In the genomic region with DNA sequence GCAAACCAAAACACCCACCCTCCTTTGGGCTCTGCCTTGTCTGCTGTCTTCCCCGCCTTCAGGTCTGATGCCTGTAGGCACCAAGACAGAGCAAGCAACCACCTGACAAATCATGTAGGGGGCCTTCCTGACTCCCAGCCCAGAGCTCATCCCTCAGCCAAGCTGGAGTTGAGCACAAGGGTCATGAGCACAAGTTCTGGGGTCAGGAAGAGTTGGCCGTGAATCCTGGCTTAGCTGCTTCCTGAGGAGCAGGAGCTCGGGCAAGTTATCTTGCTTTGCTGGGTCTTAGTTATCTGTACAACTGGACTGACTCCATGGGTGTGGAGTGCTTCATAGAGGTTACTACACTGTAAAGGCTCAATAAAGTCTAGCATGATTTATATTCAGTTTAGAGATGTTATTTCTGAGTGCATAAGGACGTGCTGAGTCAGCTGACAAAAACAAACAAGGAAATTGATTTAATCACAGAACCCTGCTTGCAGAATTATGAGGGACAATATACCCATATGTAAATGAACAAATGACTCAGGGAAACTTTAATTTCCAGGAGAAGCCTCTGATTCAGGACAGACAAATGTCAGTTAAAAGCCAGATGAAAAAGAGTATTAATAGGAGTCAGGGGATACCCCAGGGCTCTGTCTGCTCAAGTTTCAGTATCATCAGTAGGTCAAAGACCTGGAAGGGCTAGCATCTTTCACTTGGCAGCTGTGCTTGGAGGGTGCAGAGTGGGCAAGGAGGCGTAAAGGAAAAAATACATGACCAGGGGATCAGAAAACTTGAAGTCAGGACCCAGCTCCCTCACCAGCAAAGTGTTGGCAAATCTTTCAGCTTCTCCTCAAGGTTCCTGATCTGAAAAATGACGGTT, we compare ENCODE assay signal across 8 cellular contexts. TPM values are rescaled to one million over a fixed set of nuclear protein-coding genes. Genes with fewer than 3 reads are reported as not detected.
DNase-seq lines count a peak whose midpoint lies in the region; ATAC-seq, FAIRE-seq and TF ChIP-seq lines count a peak whose summit lies in the region.

No MANE protein-coding gene starts in this region.

- WGBS in pancreas, 2 donors, result 66% methylated on average over 6 of the region's 6 CpGs

- H3K4me1 ChIP-seq in Loucy (ENCODE audit: insufficient read depth, low read length, poor library complexity, severe bottlenecking) (peaks cover 77% of the 10 kb centered on the region), pancreas (peaks cover 0 to 5% (median 0%) of the 10 kb centered on the region in 3 donors), Caco-2 (peaks cover under 1% of the 10 kb centered on the region; the same call in 1 of the 2 replicates)

- H3K27ac Mint-ChIP-seq in Caco-2 (ENCODE audit: unreplicated experiment), result no peak overlapping the region

- CTCF ChIA-PET in Caco-2 (lab: Charles Lee), result interaction anchor here (0.6 to 1.1 kb wide), 2 partner anchors 24 to 1499 kb away, joined by 3 read pairs; no protein-coding TSS in a partner anchor

- no peaks in the 10 kb centered on the region for H3K27me3 ChIP-seq in Loucy (ENCODE audit: insufficient read depth, low read length, poor library complexity, severe bottlenecking)
- H3K27me3 ChIP-seq in dorsolateral prefrontal cortex, result no peaks in the 10 kb centered on the region
- H3K27me3 ChIP-seq in pancreas, result no peaks in the 10 kb centered on the region
- H3K27me3 ChIP-seq in Caco-2 (replicated peaks; ENCODE audit: control insufficient read depth, insufficient read depth, low read length), result no peaks in the 10 kb centered on the region

- peak in 3 of 4 donors; percentile 20 to 42 (median 37) for ATAC-seq in pancreas
- ATAC-seq in HG03196 (IDR thresholded peaks at IDR 0.05; ENCODE audit: unreplicated experiment), result no peak

- POLR2A ChIA-PET in Caco-2 (lab: Charles Lee), result no interaction called here

- peaks cover 14% of the 10 kb centered on the region; the same call in 1 of the 2 replicates for H3K36me3 ChIP-seq in Loucy (ENCODE audit: insufficient read depth, low read length)
- peaks cover 0 to 25% (median 3%) of the 10 kb centered on the region in 3 donors for H3K36me3 ChIP-seq in pancreas
- H3K36me3 ChIP-seq in Caco-2 (ENCODE audit: control insufficient read depth, insufficient read depth, low read length), result peaks cover 5% of the 10 kb centered on the region

- H3K27ac ChIP-seq in dorsolateral prefrontal cortex (peak overlapping the region in 37 of 59 donors; percentile 0 to 72 (median 34)), pancreas (peak overlapping the region in 1 of 4 donors; percentile 8)

- H3F3A ChIP-seq in Loucy (ENCODE audit: low read depth), result peaks cover 24% of the 10 kb centered on the region

- peak overlapping the region; percentile 93 for H3K4me2 ChIP-seq in Loucy (ENCODE audit: low read depth, low read length, poor library complexity, severe bottlenecking)

- peak; percentile 71 for DNase-seq in ELR (ENCODE audit: low read depth)
- DNase-seq in dorsolateral prefrontal cortex, result no peak
- no peak for DNase-seq in pancreas
- no peak for DNase-seq in Caco-2
- DNase-seq in putamen (ENCODE audit: low spot score), result no peak
- no peak for DNase-seq in NCI-H1048 (lab: John Stamatoyannopoulos, UW)

- H3K79me2 ChIP-seq in Loucy (ENCODE audit: insufficient read depth, low read length), result no peaks in the 10 kb centered on the region

- H3K4me3 ChIP-seq in Loucy (ENCODE audit: low read length, poor library complexity, severe bottlenecking), result peak overlapping the region; percentile 60
- no peak overlapping the region for H3K4me3 ChIP-seq in dorsolateral prefrontal cortex
- no peak overlapping the region for H3K4me3 ChIP-seq in pancreas
- H3K4me3 ChIP-seq in Caco-2 (ENCODE audit: low read depth, low read length), result no peak overlapping the region

- H3K9me3 Mint-ChIP-seq in Caco-2 (ENCODE audit: unreplicated experiment), result no peaks in the 10 kb centered on the region

- peak; percentile 43 for FAIRE-seq in pancreas (lab: Jason Lieb, UNC)

- H3K9me3 ChIP-seq in Loucy (ENCODE audit: insufficient read depth, low read depth, low read length), result no peaks in the 10 kb centered on the region
- H3K9me3 ChIP-seq in pancreas, result no peaks in the 10 kb centered on the region
- H3K9me3 ChIP-seq in Caco-2, result no peaks in the 10 kb centered on the region

- no peaks in the 10 kb centered on the region for H4K20me1 ChIP-seq in Loucy (ENCODE audit: insufficient read depth, low read length, poor library complexity, severe bottlenecking)

- no TSS peak for BruUV-seq in Caco-2 (replicated peaks; lab: Mats Ljungman, UMichigan)

- H3K4me1 Mint-ChIP-seq in Caco-2 (ENCODE audit: low read depth, unreplicated experiment), result peaks cover 10% of the 10 kb centered on the region

- H3K9me2 ChIP-seq in Loucy (replicated peaks; ENCODE audit: low read depth, low read length), result no peaks in the 10 kb centered on the region

- H3K4me3 Mint-ChIP-seq in Caco-2 (ENCODE audit: unreplicated experiment), result no peak overlapping the region

- intact Hi-C loops in dorsolateral prefrontal cortex (cut with DNase I), result no loop called here
- intact Hi-C loops in pancreas (cut with DNase I), result no loop called here
- intact Hi-C loops in Caco-2 (cut with micrococcal nuclease; ENCODE audit: unreplicated experiment), result no loop called here

- H3K27me3 Mint-ChIP-seq in Caco-2 (ENCODE audit: insufficient read depth, unreplicated experiment), result no peaks in the 10 kb centered on the region

- TF ChIP-seq CTCF in Loucy (conservative IDR thresholded peaks at IDR 0.05; ENCODE audit: low read length) (no peak), dorsolateral prefrontal cortex (IDR thresholded peaks at IDR 0.05 in 54 of 56, conservative IDR thresholded peaks at IDR 0.05 in 2 of 56; ENCODE audit: low read depth in 1 of 56, partially characterized antibody in 56 of 56) (no peak), pancreas (IDR thresholded peaks at IDR 0.05) (no peak), Caco-2 (IDR thresholded peaks at IDR 0.05; ENCODE audit: insufficient read depth in 1 of 2, low read depth in 1 of 2, low read length in 1 of 2, severe bottlenecking in 1 of 2, unreplicated experiment in 1 of 2) (no peak)

- no peak overlapping the region for H2AFZ ChIP-seq in Loucy (ENCODE audit: low read length)

- H3K36me3 Mint-ChIP-seq in Caco-2 (ENCODE audit: insufficient read depth, unreplicated experiment), result peaks cover 41% of the 10 kb centered on the region

- H3K9ac ChIP-seq in Loucy (ENCODE audit: low read depth, low read length, poor library complexity, severe bottlenecking), result peak overlapping the region; percentile 85

RNA-seq across cellular contexts. Expression of gene APOA1, which starts 15.1 kb away (rescaled TPM):
- total RNA-seq in dorsolateral prefrontal cortex, result 1 to 10 TPM in 16 of 120 experiments, under 1 TPM in 53, not detected in 51; 0.32 to 2.2 (median 0.72) TPM
- 1 to 10 TPM in 1 of 6 donors, under 1 TPM in 2, not detected in 3; 0.16 to 5.2 (median 0.22) TPM for total RNA-seq in pancreas
- polyA plus RNA-seq in pancreas, result 1 to 10 TPM; 1.0 to 3.5 TPM
- total RNA-seq in Caco-2 (2022), result 872 and 913 TPM in 2 replicates

RNA-seq across cellular contexts. Expression of gene APOC3, which starts 22.8 kb away (rescaled TPM):
- not detected for total RNA-seq in dorsolateral prefrontal cortex
- total RNA-seq in pancreas, result 1 to 10 TPM in 1 of 6 donors, not detected in 5; 3.7 TPM
- polyA plus RNA-seq in pancreas, result 1 to 10 TPM in 1 of 2 donors, not detected in 1; 2.9 TPM
- 103 and 128 TPM in 2 replicates for total RNA-seq in Caco-2 (2022)

RNA-seq across cellular contexts. Expression of gene APOA4, which starts 29.4 kb away (rescaled TPM):
- total RNA-seq in dorsolateral prefrontal cortex (not detected), pancreas (not detected), Caco-2 (2022) (1.8 and 3.3 TPM in 2 replicates)
- under 1 TPM in 1 of 2 donors, not detected in 1; 0.33 TPM for polyA plus RNA-seq in pancreas

Comparison
In these comparisons a context has a peak if more than half of its experiments do, and no peak if none do; other contexts are left out.
1. RNA of gene APOA1, which starts 15.1 kb away (total RNA-seq): 872 to 913 TPM in Caco-2; 0.32 to 2.2 TPM in dorsolateral prefrontal cortex and 0.16 to 5.2 TPM in pancreas; every median in the first group is over 100 times any median in the second.
2. RNA of gene APOC3, which starts 22.8 kb away (total RNA-seq): 103 to 128 TPM in Caco-2; 3.7 TPM in pancreas and not detected in dorsolateral prefrontal cortex; every median in the first group is over 10 times any median in the second.